ENCODE assay signal across 8 cellular contexts in genomic region chr11:128695539-128696221, GRCh38. TPM values are rescaled to one million over a fixed set of nuclear protein-coding genes. Genes with fewer than 3 reads are reported as not detected.
DNase-seq lines count a peak whose midpoint lies in the region; ATAC-seq, FAIRE-seq and TF ChIP-seq lines count a peak whose summit lies in the region.

No MANE protein-coding gene starts in this region.

- no peaks in the 10 kb centered on the region; the same call in 1 of the 2 replicates for H3K36me3 ChIP-seq in MM.1S (replicated peaks; ENCODE audit: insufficient read depth, low read length)
- H3K36me3 ChIP-seq in GM12878 (ENCODE audit: control insufficient read depth in 2 of 2, insufficient read depth in 2 of 2, low read length in 1 of 2): peaks cover 0 to 6% of the 10 kb centered on the region in 2 experiments; a peak in 1 of 4 replicates
- no peaks in the 10 kb centered on the region for H3K36me3 ChIP-seq in transverse colon

- SMC1A ChIA-PET in GM12878 (lab: Charles Lee; ENCODE audit: uncharacterized antibody, unreplicated experiment): interaction anchor here (0.6 to 2.1 kb wide), 20 partner anchors 10 to 170 kb away, joined by 3 to 26 read pairs (median 4); no protein-coding TSS in a partner anchor

- RAD21 ChIA-PET in GM12878 (lab: Charles Lee; ENCODE audit: unreplicated experiment): interaction anchor here (1.0 to 1.9 kb wide), 15 partner anchors 10 to 135 kb away, joined by 3 to 12 read pairs (median 5); no protein-coding TSS in a partner anchor

- peak; percentile 31 for FAIRE-seq in GM12878 (lab: Jason Lieb, UNC)

- H3K4me2 ChIP-seq in MM.1S (ENCODE audit: low read depth, low read length) (peak overlapping the region; percentile 79), GM12878 (ENCODE audit: control insufficient read depth, insufficient read depth) (peak overlapping the region; percentile 92)

- H3K79me2 ChIP-seq in MM.1S (ENCODE audit: low read length) (peaks cover 81% of the 10 kb centered on the region), GM12878 (ENCODE audit: control insufficient read depth, insufficient read depth, low read length) (peaks cover 74% of the 10 kb centered on the region)

- WGBS in GM12878 (ENCODE audit: insufficient coverage, insufficient replicate concordance, low lambda C conversion rate, missing lambda C conversion rate): 1% methylated on average over 6 of the region's 6 CpGs
- 55 to 56% methylated on average over 6 of the region's 6 CpGs for WGBS in lower leg skin, 2 donors
- 33 to 54% methylated on average over 3 to 6 of the region's 6 CpGs for WGBS in transverse colon (ENCODE audit: low coverage in 1 of 2), 2 donors

- TF ChIP-seq CTCF in MM.1S (IDR thresholded peaks at IDR 0.05; ENCODE audit: low read length) (no peak), GM12878 (IDR thresholded peaks at IDR 0.05 in 2 of 3, conservative IDR thresholded peaks at IDR 0.05 in 1 of 3; ENCODE audit: control insufficient read depth in 2 of 3, extremely low read depth in 1 of 3, insufficient read depth in 1 of 3, low read depth in 3 of 3, low read length in 3 of 3) (no peak), lower leg skin (IDR thresholded peaks at IDR 0.05) (no peak), transverse colon (IDR thresholded peaks at IDR 0.05) (no peak)

- no peak overlapping the region for H2AFZ ChIP-seq in MM.1S (ENCODE audit: low read length)
- H2AFZ ChIP-seq in GM12878 (ENCODE audit: control insufficient read depth, low read depth, low read length): peak overlapping the region; percentile 35

- H3K27ac ChIP-seq in MM.1S (ENCODE audit: low read length): peak overlapping the region; percentile 76
- H3K27ac ChIP-seq in GM12878 (ENCODE audit: control insufficient read depth, insufficient read depth): peak overlapping the region; percentile 81
- H3K27ac ChIP-seq in transverse colon: peak overlapping the region; percentile 86 to 92 (median 87)

- H3F3A ChIP-seq in MM.1S (ENCODE audit: insufficient read depth, low read length): peaks cover 27% of the 10 kb centered on the region

- H3K9me3 ChIP-seq in MM.1S (replicated peaks; ENCODE audit: insufficient read depth, low read length): no peaks in the 10 kb centered on the region
- peaks cover 1% of the 10 kb centered on the region; the same call in 1 of the 3 replicates for H3K9me3 ChIP-seq in GM12878 (replicated peaks; ENCODE audit: control insufficient read depth, insufficient read depth, low read length)
- H3K9me3 ChIP-seq in transverse colon: no peaks in the 10 kb centered on the region

- TF ChIP-seq EP300 in GM12878 (IDR thresholded peaks at IDR 0.05; ENCODE audit: borderline replicate concordance in 1 of 2, control insufficient read depth in 1 of 2, low read depth in 2 of 2, low read length in 2 of 2) (no peak), transverse colon (IDR thresholded peaks at IDR 0.05; ENCODE audit: low read depth) (no peak)

- H4K20me1 ChIP-seq in MM.1S (ENCODE audit: insufficient read depth, low read length) (peaks cover 4% of the 10 kb centered on the region; the same call in 1 of the 2 replicates), GM12878 (ENCODE audit: control insufficient read depth, insufficient read depth) (no peaks in the 10 kb centered on the region)

- H3K27me3 ChIP-seq in MM.1S (replicated peaks; ENCODE audit: insufficient read depth, low read length) (no peaks in the 10 kb centered on the region), GM12878 (replicated peaks in 1 of 2; ENCODE audit: control insufficient read depth in 2 of 2, insufficient read depth in 2 of 2, low read length in 1 of 2) (no peaks in the 10 kb centered on the region), transverse colon (peaks cover 55% of the 10 kb centered on the region)

- POLR2A ChIA-PET in GM12878 (lab: Charles Lee): interaction anchor here (0.6 to 2.2 kb wide), 11 partner anchors 10 to 283 kb away, joined by 3 to 8 read pairs (median 3); no protein-coding TSS in a partner anchor

- no peak for TF ChIP-seq RAD21 in GM12878 (IDR thresholded peaks at IDR 0.05; ENCODE audit: insufficient read depth, low read depth, low read length)

- H3K9ac ChIP-seq in MM.1S (ENCODE audit: low read length): peak overlapping the region; percentile 94
- peak overlapping the region; percentile 92 for H3K9ac ChIP-seq in GM12878 (ENCODE audit: control insufficient read depth, insufficient read depth, low read length)

- DNase-seq in AML-193 (lab: John Stamatoyannopoulos, UW) (peak; percentile 99), MM.1S (peak; percentile 53), GM12878 (ENCODE audit: low read depth, low spot score) (no peak), lower leg skin (ENCODE audit: low spot score in 2 of 2) (peak in 1 of 2 donors; percentile 60), transverse colon (peak; percentile 54), cerebellar nuclear complex (lab: John Stamatoyannopoulos, UW) (no peak)

- no peaks in the 10 kb centered on the region for H3K9me2 ChIP-seq in MM.1S (replicated peaks; ENCODE audit: insufficient read depth, low read length)

- BruUV-seq in GM12878 (replicated peaks; lab: Mats Ljungman, UMichigan): no TSS peak

- CTCF ChIA-PET in GM12878 (lab: Yijun Ruan, JAX): interaction anchor here (0.8 to 1.9 kb wide), 10 partner anchors 11 to 213 kb away, joined by 3 to 16 read pairs (median 4); no protein-coding TSS in a partner anchor

- intact Hi-C loops in GM12878 (cut with micrococcal nuclease; ENCODE audit: unreplicated experiment): loop anchor here (1.0 to 2.0 kb wide), 3 partner anchors 21 to 62 kb away; no protein-coding TSS in a partner anchor
- intact Hi-C loops in lower leg skin (cut with DNase I; ENCODE audit: low total_unique reads): no loop called here
- intact Hi-C loops in transverse colon (cut with DNase I; ENCODE audit: low total_unique reads): no loop called here

- ATAC-seq in GM19455 (IDR thresholded peaks at IDR 0.05; ENCODE audit: unreplicated experiment) (peak; percentile 28), GM12878 (peak; percentile 40), GM18870 (IDR thresholded peaks at IDR 0.05; ENCODE audit: unreplicated experiment) (no peak)

- TF ChIP-seq POLR2A in GM12878 (IDR thresholded peaks at IDR 0.05; ENCODE audit: low read depth, low read length) (no peak), lower leg skin (IDR thresholded peaks at IDR 0.05) (no peak), transverse colon (IDR thresholded peaks at IDR 0.05) (no peak)

- in situ Hi-C loops in GM12878 (cut with MboI) (no loop called here), transverse colon (cut with MboI; ENCODE audit: low pct_ligation_motif_present in 1 of 4, low pct_unique_long_range_greater_than_20kb in 1 of 4, low sequenced_read_pairs in 3 of 4) (no loop called here)

- H3K4me1 ChIP-seq in MM.1S (ENCODE audit: low read length) (peaks cover 39% of the 10 kb centered on the region), GM12878 (ENCODE audit: control insufficient read depth, insufficient read depth, low read length) (peaks cover 28% of the 10 kb centered on the region), transverse colon (peaks cover 0 to 18% (median 8%) of the 10 kb centered on the region in 4 donors)

- peak overlapping the region; percentile 96 for H3K4me3 ChIP-seq in MM.1S (ENCODE audit: low read length)
- peak overlapping the region; percentile 95 for H3K4me3 ChIP-seq in GM12878
- H3K4me3 ChIP-seq in lower leg skin (ENCODE audit: low read depth, poor library complexity, severe bottlenecking): peak overlapping the region; percentile 45
- H3K4me3 ChIP-seq in transverse colon: peak overlapping the region; percentile 7 to 67 (median 48)

TF ChIP-seq in GM12878, 131 proteins besides CTCF, POLR2A, EP300 and RAD21 (continues in another document):
- TF ChIP-seq NFIC (IDR thresholded peaks at IDR 0.05; ENCODE audit: low read depth, low read length) (no peak; the same call in 1 of the 2 replicates), POU2F2 (IDR thresholded peaks at IDR 0.05; ENCODE audit: borderline replicate concordance, low read depth, low read length) (no peak), RUNX3 (IDR thresholded peaks at IDR 0.05; ENCODE audit: low read length) (peak; percentile 71), FOXM1 (IDR thresholded peaks at IDR 0.05; ENCODE audit: low read depth, low read length) (no peak), CREM (IDR thresholded peaks at IDR 0.05; ENCODE audit: low read depth) (no peak), NR2F1 (conservative IDR thresholded peaks at IDR 0.05) (no peak), MTA2 (IDR thresholded peaks at IDR 0.05; ENCODE audit: low read depth) (0 out of 2 replicates have a peak, but pooled peaks have one; percentile 36), IKZF2 (IDR thresholded peaks at IDR 0.05) (peak; percentile 62 to 69), SMAD1 (IDR thresholded peaks at IDR 0.05; ENCODE audit: low read depth, partially characterized antibody) (no peak), NFXL1 (IDR thresholded peaks at IDR 0.05; ENCODE audit: borderline replicate concordance) (no peak), EGR1 (IDR thresholded peaks at IDR 0.05; ENCODE audit: borderline replicate concordance in 1 of 2, low read depth in 2 of 2, low read length in 2 of 2) (no peak)

RNA-seq across cellular contexts. Expression of gene FLI1, which starts 1.8 kb away (rescaled TPM):
- total RNA-seq in GM12878 (2013; cell fraction: nucleolus; rRNA removed): 26.5 and 33.7 TPM in 2 replicates
- total RNA-seq in GM12878 (2014; rRNA removed): 37.7 and 38.5 TPM in 2 replicates
- total RNA-seq in GM12878 (2014; rRNA removed; fragmentation: Illumina TruSeq; extraction: Trizol): 35.7 and 37.6 TPM in 2 replicates
- total RNA-seq in GM12878 (2021): 50.6 and 53.3 TPM in 2 replicates
- 8.6 TPM for polyA plus RNA-seq in GM12878 (2011; ENCODE audit: low read depth)
- polyA plus RNA-seq in GM12878 (2011; rRNA removed): 24.7 and 38.0 TPM in 2 replicates
- 21.8 and 39.8 TPM in 2 replicates for polyA plus RNA-seq in GM12878 (2011; cell fraction: cytosol; rRNA removed)
- 20.0 and 24.1 TPM in 2 replicates for polyA plus RNA-seq in GM12878 (2011; cell fraction: nucleus; rRNA removed)
- polyA plus RNA-seq in GM12878 (2012): 28.8 and 36.2 TPM in 2 replicates
- polyA plus RNA-seq in GM12878 (2014; fragmentation: Illumina TruSeq; extraction: Trizol): 37.9 and 46.3 TPM in 2 replicates
- polyA plus RNA-seq in GM12878 (2014; fragmentation: Nextera tagmentation; extraction: Ambion mirVana): 10 to 100 TPM; 12.5 to 15.8 TPM
- 58.8 and 61.9 TPM in 2 replicates for polyA plus RNA-seq in GM12878 (2014; rRNA removed)
- 10 to 100 TPM; 39.1 to 44.8 TPM for polyA plus RNA-seq in GM12878 (2016; fragmentation: Nextera tagmentation; extraction: Ambion mirVana)
- polyA minus RNA-seq in GM12878 (2011; rRNA and poly(A)+ RNA removed): 65.9 and 70.0 TPM in 2 replicates
- 19.4 and 27.8 TPM in 2 replicates for polyA minus RNA-seq in GM12878 (2011; cell fraction: cytosol; rRNA and poly(A)+ RNA removed)
- 12.7 and 34.6 TPM in 2 replicates for polyA minus RNA-seq in GM12878 (2011; cell fraction: nucleus; rRNA and poly(A)+ RNA removed)
- 10 to 100 TPM in 1 of 4 donors, 1 to 10 TPM in 3; 3.8 to 16.5 (median 6.8) TPM for total RNA-seq in lower leg skin
- total RNA-seq in transverse colon: 10 to 100 TPM in 1 of 4 donors, 1 to 10 TPM in 3; 7.5 to 19.1 (median 8.4) TPM

Comparison
In these comparisons a context has a peak if more than half of its experiments do, and no peak if none do; other contexts are left out.
1. DNase-seq: peak in AML-193 (2 of 2), MM.1S (single experiment) and transverse colon (single experiment); none in GM12878 (single experiment) and cerebellar nuclear complex (0 of 2).
2. H3K4me3 ChIP-seq: peak in every context shown above with its lines; median percentile 96 in MM.1S; 95 in GM12878; 48 in transverse colon; 45 in lower leg skin.
3. Peak in every context shown above with its lines, with median percentiles within 50 percentile points of each other: H3K27ac ChIP-seq.